In genomic region chr3:191848818-191849217, GRCh38 we compare ENCODE assay signal across 23 cellular contexts.
DNase-seq lines count a peak whose midpoint lies in the region; ATAC-seq and TF ChIP-seq lines count a peak whose summit lies in the region.
"Had no signal": no experiment of that assay in that cellular context is flagged by ENCODE, and none has a peak within 500 bp of the region (broad histone marks: within the 10 kb centered on the region; RNA-seq: fewer than 3 reads in every experiment).

No MANE protein-coding gene starts in this region.

- ATAC-seq in GM21723 (IDR thresholded peaks at IDR 0.05; ENCODE audit: unreplicated experiment) (peak; percentile 67), HG03066 (IDR thresholded peaks at IDR 0.05; ENCODE audit: low read depth, unreplicated experiment) (peak; percentile 59)
- ATAC-seq: GM12878 had no signal

- H3K9me3 ChIP-seq in neuronal stem cell (replicated peaks in 1 of 2; ENCODE audit: control insufficient read depth in 2 of 2, insufficient read depth in 1 of 2, low read depth in 1 of 2, low read length in 2 of 2) (no peaks in the 10 kb centered on the region), esophagus muscularis mucosa (no peaks in the 10 kb centered on the region)
- H3K9me3 ChIP-seq: BE2C, BLaER1 had no signal

- H2BK12ac ChIP-seq in neuronal stem cell (ENCODE audit: low read length): no peak overlapping the region

- H3K27me3 ChIP-seq in neuronal stem cell (ENCODE audit: control insufficient read depth in 3 of 3, insufficient read depth in 3 of 3, low read depth in 1 of 3, low read length in 3 of 3) (no peaks in the 10 kb centered on the region), dorsolateral prefrontal cortex (no peaks in the 10 kb centered on the region), esophagus muscularis mucosa (no peaks in the 10 kb centered on the region)
- H3K27me3 ChIP-seq: BE2C, BLaER1 had no signal

- H2BK5ac ChIP-seq in neuronal stem cell (ENCODE audit: low read length): no peak overlapping the region

- H3K14ac ChIP-seq in neuronal stem cell (ENCODE audit: low read length): no peak overlapping the region

- no peak overlapping the region for H3K4me2 ChIP-seq in neuronal stem cell (ENCODE audit: insufficient read depth, low read length, poor library complexity, severe bottlenecking)
- H3K4me2 ChIP-seq: BLaER1 had no signal

- TF ChIP-seq EP300 in esophagus muscularis mucosa (IDR thresholded peaks at IDR 0.05): no peak

- no peak overlapping the region for H2BK15ac ChIP-seq in neuronal stem cell (ENCODE audit: low read length)

- no peaks in the 10 kb centered on the region for H3K79me1 ChIP-seq in neuronal stem cell (ENCODE audit: low read depth, low read length)

- H2AFZ ChIP-seq in neuronal stem cell (ENCODE audit: low read length): peak overlapping the region; percentile 22

- H3K4me1 ChIP-seq in neuronal stem cell (ENCODE audit: control insufficient read depth in 2 of 2, insufficient read depth in 1 of 2, low read depth in 1 of 2, low read length in 2 of 2): peaks cover 3 to 6% of the 10 kb centered on the region in 2 donors
- no peaks in the 10 kb centered on the region for H3K4me1 ChIP-seq in esophagus muscularis mucosa
- H3K4me1 ChIP-seq: BE2C, BLaER1 had no signal

- H3K18ac ChIP-seq in neuronal stem cell (ENCODE audit: low read length): no peak overlapping the region

- DNase-seq in neuronal stem cell (ENCODE audit: low spot score): no peak
- no peak for DNase-seq in dorsolateral prefrontal cortex
- no peak for DNase-seq in esophagus muscularis mucosa (ENCODE audit: extremely low spot score)
- no peak for DNase-seq in NCI-H2081 (lab: John Stamatoyannopoulos, UW)
- DNase-seq: 8988T; ACHN; BE2C; C1 segment of cervical spinal cord; CD4-positive, alpha-beta memory T cell; CD4-positive, CD25-positive, alpha-beta regulatory T cell; CD8-positive, alpha-beta memory T cell; COR-L47; DMS 273 treated with DMSO at 0.1 percent for 48 hours; DMS153; DMS53; DMS79; DND-41; EL; GDM1 had no signal

- no peak overlapping the region for H3K9ac ChIP-seq in neuronal stem cell (ENCODE audit: low read depth, low read length, poor library complexity)
- H3K9ac ChIP-seq: BLaER1 had no signal

- intact Hi-C loops in dorsolateral prefrontal cortex (cut with DNase I): no loop called here
- intact Hi-C loops in esophagus muscularis mucosa (cut with DNase I): no loop called here

- H4K8ac ChIP-seq in neuronal stem cell (ENCODE audit: low read depth, low read length): no peak overlapping the region

- TF ChIP-seq POLR2A in esophagus muscularis mucosa (IDR thresholded peaks at IDR 0.05; ENCODE audit: low read depth): no peak

- H3K36me3 ChIP-seq in neuronal stem cell (replicated peaks in 1 of 2; ENCODE audit: control insufficient read depth in 2 of 2, insufficient read depth in 2 of 2, low read length in 2 of 2): no peaks in the 10 kb centered on the region
- H3K36me3 ChIP-seq in esophagus muscularis mucosa: no peaks in the 10 kb centered on the region
- H3K36me3 ChIP-seq: BE2C, BLaER1 had no signal

- no peak overlapping the region for H3K4ac ChIP-seq in neuronal stem cell (ENCODE audit: low read length)

- no peak overlapping the region for H2BK120ac ChIP-seq in neuronal stem cell (ENCODE audit: low read depth, low read length)

- no peak overlapping the region for H3K4me3 ChIP-seq in neuronal stem cell (ENCODE audit: low read length in 2 of 2)
- no peak overlapping the region for H3K4me3 ChIP-seq in dorsolateral prefrontal cortex
- no peak overlapping the region for H3K4me3 ChIP-seq in esophagus muscularis mucosa
- H3K4me3 ChIP-seq: BLaER1, GM12878 had no signal

- TF ChIP-seq CTCF in dorsolateral prefrontal cortex (IDR thresholded peaks at IDR 0.05 in 54 of 56, conservative IDR thresholded peaks at IDR 0.05 in 2 of 56; ENCODE audit: low read depth in 1 of 56, partially characterized antibody in 56 of 56): no peak
- no peak for TF ChIP-seq CTCF in esophagus muscularis mucosa (IDR thresholded peaks at IDR 0.05)

- no peak overlapping the region for H2AK5ac ChIP-seq in neuronal stem cell (ENCODE audit: low read depth, low read length)

- H4K91ac ChIP-seq in neuronal stem cell (ENCODE audit: low read depth, low read length, poor library complexity): no peak overlapping the region

- H3K27ac ChIP-seq in neuronal stem cell (replicated peaks; ENCODE audit: low read length) (no peak overlapping the region), dorsolateral prefrontal cortex (no peak overlapping the region), esophagus muscularis mucosa (replicated peaks in 1 of 4) (no peak overlapping the region)
- H3K27ac ChIP-seq: BLaER1 had no signal

- H3K23ac ChIP-seq in neuronal stem cell (ENCODE audit: low read depth, low read length, poor library complexity): no peak overlapping the region
